In genomic region chr7:31478744-31479143, GRCh38 we compare ENCODE assay signal across 12 cellular contexts. TPM values are rescaled to one million over a fixed set of nuclear protein-coding genes. Genes with fewer than 3 reads are reported as not detected.
A peak's percentile ranks its signal among the peaks of the same experiment; 100 is the strongest.
DNase-seq lines count a peak whose midpoint lies in the region; ATAC-seq lines count a peak whose summit lies in the region.
"Had no signal": no experiment of that assay in that cellular context is flagged by ENCODE, and none has a peak within 500 bp of the region (broad histone marks: within the 10 kb centered on the region; RNA-seq: fewer than 3 reads in every experiment).

No MANE protein-coding gene starts in this region.

- H3K27me3 ChIP-seq in effector memory CD4-positive, alpha-beta T cell (replicated peaks; ENCODE audit: control insufficient read depth, insufficient read depth, low read length, poor library complexity, severe bottlenecking): no peaks in the 10 kb centered on the region
- no peaks in the 10 kb centered on the region for H3K27me3 ChIP-seq in HAP-1 (ENCODE audit: low read depth)
- H3K27me3 ChIP-seq: esophagus muscularis mucosa had no signal

- no peaks in the 10 kb centered on the region for H3K36me3 ChIP-seq in effector memory CD4-positive, alpha-beta T cell (ENCODE audit: control insufficient read depth, insufficient read depth, low read length)
- no peaks in the 10 kb centered on the region for H3K36me3 ChIP-seq in HAP-1 (replicated peaks)
- H3K36me3 ChIP-seq: esophagus muscularis mucosa had no signal

- peak; percentile 67 for ATAC-seq in GM19025 (IDR thresholded peaks at IDR 0.05; ENCODE audit: low read depth, unreplicated experiment)
- peak; percentile 80 for ATAC-seq in HG02588 (IDR thresholded peaks at IDR 0.05; ENCODE audit: unreplicated experiment)
- peak; percentile 89 for ATAC-seq in HG03558 (IDR thresholded peaks at IDR 0.05; ENCODE audit: extremely low read depth, unreplicated experiment)
- ATAC-seq in Right ventricle myocardium superior (ENCODE audit: poor library complexity): no peak

- no peak overlapping the region for H3K4me3 ChIP-seq in effector memory CD4-positive, alpha-beta T cell (ENCODE audit: insufficient read depth, low read depth, low read length, poor library complexity, severe bottlenecking)
- H3K4me3 ChIP-seq in HAP-1: no peak overlapping the region
- H3K4me3 ChIP-seq: esophagus muscularis mucosa had no signal

- DNase-seq in putamen (ENCODE audit: low spot score) (peak; percentile 2), Right ventricle myocardium superior (no peak), HAP-1 (ENCODE audit: low spot score in 2 of 2) (no peak), SW480 (ENCODE audit: low spot score) (no peak)
- DNase-seq in effector memory CD4-positive, alpha-beta T cell: no peak
- DNase-seq: activated CD4-positive, alpha-beta T cell treated with anti-CD3 and anti-CD28 coated beads for 1 hour; NCI-H748 treated with DMSO at 0.1 percent for 48 hours; right cardiac atrium had no signal

- H3K4me1 ChIP-seq in effector memory CD4-positive, alpha-beta T cell (ENCODE audit: control insufficient read depth, insufficient read depth, low read length, poor library complexity, severe bottlenecking): no peaks in the 10 kb centered on the region
- H3K4me1 ChIP-seq in HAP-1: no peaks in the 10 kb centered on the region

- intact Hi-C loops in Right ventricle myocardium superior (cut with DNase I): no loop called here

- H3K9me3 ChIP-seq in effector memory CD4-positive, alpha-beta T cell (ENCODE audit: control insufficient read depth, low read length): no peaks in the 10 kb centered on the region
- H3K9me3 ChIP-seq in HAP-1: no peaks in the 10 kb centered on the region
- H3K9me3 ChIP-seq: esophagus muscularis mucosa had no signal

- in situ Hi-C loops in HAP-1 (cut with MboI; ENCODE audit: low sequenced_read_pairs): no loop called here

- H3K27ac ChIP-seq in effector memory CD4-positive, alpha-beta T cell (ENCODE audit: insufficient read depth, low read length, poor library complexity, severe bottlenecking): no peak overlapping the region
- H3K27ac ChIP-seq: esophagus muscularis mucosa had no signal

RNA-seq across cellular contexts. Expression of gene ITPRID1, which starts 35.1 kb away (rescaled TPM):
- not detected for total RNA-seq in Right ventricle myocardium superior
- total RNA-seq: esophagus muscularis mucosa, right cardiac atrium had no signal
